ENCODE assay signal across 18 cellular contexts in the genomic region with DNA sequence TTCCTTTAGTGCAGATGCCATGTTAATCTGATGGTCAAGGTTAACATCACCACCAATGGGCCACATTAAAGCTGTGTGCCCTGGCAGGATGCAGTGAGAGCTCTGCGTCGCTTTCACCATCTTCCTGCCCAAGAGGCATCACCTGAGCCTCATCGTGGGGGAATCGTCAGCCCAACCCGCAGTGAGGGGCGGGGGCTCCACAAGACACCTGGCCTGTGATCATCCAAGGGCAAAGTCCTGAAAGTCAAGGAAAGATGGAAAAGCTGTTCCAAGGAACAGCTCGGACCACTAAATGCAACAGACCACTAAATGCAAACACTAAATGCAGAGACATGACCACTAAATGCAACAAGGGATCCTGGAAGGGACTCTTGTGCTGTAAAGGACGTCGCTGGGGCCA. TPM values are rescaled to one million over a fixed set of nuclear protein-coding genes. Genes with fewer than 3 reads are reported as not detected.
DNase-seq lines count a peak whose midpoint lies in the region; ATAC-seq and TF ChIP-seq lines count a peak whose summit lies in the region.
"Had no signal": no experiment of that assay in that cellular context is flagged by ENCODE, and none has a peak within 500 bp of the region (broad histone marks: within the 10 kb centered on the region; RNA-seq: fewer than 3 reads in every experiment).

No MANE protein-coding gene starts in this region.

- H3K36me3 Mint-ChIP-seq in activated T-helper 2 cell treated with anti-CD3 and anti-CD28 coated beads, Interferon-gamma antibody, Interleukin-2, Interleukin-4, amounts not matched to agents 10 μg/mL and 5 μg/mL and 100 μg/mL, durations not matched to agents 14 hours and 24 hours and 36 hours (ENCODE audit: low read depth) = no peaks in the 10 kb centered on the region

- H3K4me2 ChIP-seq in neuronal stem cell (ENCODE audit: insufficient read depth, low read length, poor library complexity, severe bottlenecking) = no peak overlapping the region
- H3K4me2 ChIP-seq: A549 had no signal

- no peak overlapping the region for H4K91ac ChIP-seq in neuronal stem cell (ENCODE audit: low read depth, low read length, poor library complexity)

- no peak overlapping the region for H3K9ac ChIP-seq in neuronal stem cell (ENCODE audit: low read depth, low read length, poor library complexity)

- H3K4me3 ChIP-seq in neuronal stem cell (ENCODE audit: low read length in 2 of 2) = peak overlapping the region in 1 of 2 donors; percentile 56
- no peak overlapping the region for H3K4me3 ChIP-seq in vagina
- H3K4me3 ChIP-seq: A549 had no signal

- peaks cover 3 to 7% of the 10 kb centered on the region in 2 donors for H3K9me3 ChIP-seq in neuronal stem cell (replicated peaks in 1 of 2; ENCODE audit: control insufficient read depth in 2 of 2, insufficient read depth in 1 of 2, low read depth in 1 of 2, low read length in 2 of 2)
- H3K9me3 ChIP-seq in vagina = no peaks in the 10 kb centered on the region
- H3K9me3 ChIP-seq: BE2C had no signal

- H3K79me1 ChIP-seq in neuronal stem cell (ENCODE audit: low read depth, low read length) = no peaks in the 10 kb centered on the region

- H3K9me3 Mint-ChIP-seq in activated T-helper 2 cell treated with anti-CD3 and anti-CD28 coated beads, Interferon-gamma antibody, Interleukin-2, Interleukin-4, amounts not matched to agents 10 μg/mL and 5 μg/mL and 100 μg/mL, durations not matched to agents 14 hours and 24 hours and 36 hours = no peaks in the 10 kb centered on the region

- no peak overlapping the region for H3K27ac ChIP-seq in neuronal stem cell (replicated peaks; ENCODE audit: low read length)
- no peak overlapping the region for H3K27ac ChIP-seq in vagina
- H3K27ac ChIP-seq: A549 had no signal

- no CpG with 5 or more reads among the region's 9 CpGs for WGBS in neuronal stem cell (ENCODE audit: extremely low coverage in 2 of 2, insufficient read length in 2 of 2, insufficient replicate concordance in 1 of 2), 2 donors

- no peak overlapping the region for H3K4me3 Mint-ChIP-seq in activated T-helper 2 cell treated with anti-CD3 and anti-CD28 coated beads, Interferon-gamma antibody, Interleukin-2, Interleukin-4, amounts not matched to agents 10 μg/mL and 5 μg/mL and 100 μg/mL, durations not matched to agents 14 hours and 24 hours and 36 hours (ENCODE audit: low read depth)

- no peak overlapping the region for H2BK15ac ChIP-seq in neuronal stem cell (ENCODE audit: low read length)

- no peak overlapping the region for H2AK5ac ChIP-seq in neuronal stem cell (ENCODE audit: low read depth, low read length)

- TF ChIP-seq POLR2A in vagina (IDR thresholded peaks at IDR 0.05) = no peak

- H3K27me3 Mint-ChIP-seq in activated T-helper 2 cell treated with anti-CD3 and anti-CD28 coated beads, Interferon-gamma antibody, Interleukin-2, Interleukin-4, amounts not matched to agents 10 μg/mL and 5 μg/mL and 100 μg/mL, durations not matched to agents 14 hours and 24 hours and 36 hours (ENCODE audit: low read depth) = peaks cover 28% of the 10 kb centered on the region

- peaks cover 0 to 5% of the 10 kb centered on the region in 2 donors for H3K4me1 ChIP-seq in neuronal stem cell (ENCODE audit: control insufficient read depth in 2 of 2, insufficient read depth in 1 of 2, low read depth in 1 of 2, low read length in 2 of 2)
- no peaks in the 10 kb centered on the region for H3K4me1 ChIP-seq in vagina
- H3K4me1 ChIP-seq: A549 had no signal

- no peak overlapping the region for H3K18ac ChIP-seq in neuronal stem cell (ENCODE audit: low read length)

- peaks cover 20% of the 10 kb centered on the region for H3K4me1 Mint-ChIP-seq in activated T-helper 2 cell treated with anti-CD3 and anti-CD28 coated beads, Interferon-gamma antibody, Interleukin-2, Interleukin-4, amounts not matched to agents 10 μg/mL and 5 μg/mL and 100 μg/mL, durations not matched to agents 14 hours and 24 hours and 36 hours (ENCODE audit: low read depth)

- H2BK5ac ChIP-seq in neuronal stem cell (ENCODE audit: low read length) = no peak overlapping the region

- H2BK12ac ChIP-seq in neuronal stem cell (ENCODE audit: low read length) = no peak overlapping the region

- DNase-seq in activated CD8-positive, alpha-beta memory T cell treated with anti-CD3 and anti-CD28 coated beads, Interleukin-2, amount 50 U/mL, for 48 hours = peak; percentile 43
- no peak for DNase-seq in activated CD8-positive, alpha-beta memory T cell treated with anti-CD3 and anti-CD28 coated beads, Interleukin-2, amount 50 U/mL, for 4 hours
- peak; percentile 7 for DNase-seq in activated T-helper 2 cell treated with anti-CD3 and anti-CD28 coated beads, Interferon-gamma antibody, Interleukin-2, Interleukin-4, amounts not matched to agents 10 μg/mL and 5 μg/mL and 100 μg/mL, durations not matched to agents 14 hours and 24 hours and 36 hours (ENCODE audit: low spot score)
- no peak for DNase-seq in neuronal stem cell (ENCODE audit: low spot score)
- DNase-seq in vagina (ENCODE audit: extremely low spot score in 2 of 2) = peak; percentile 37 to 55
- DNase-seq in NOMO-1 treated with DMSO at 0.1 percent for 48 hours (lab: John Stamatoyannopoulos, UW; ENCODE audit: unreplicated experiment) = no peak
- DNase-seq: BE2C, DMS53, GF-D8, MV-4-11, NCI-H1105 treated with DMSO at 0.1 percent for 48 hours, NCI-H2029 treated with DMSO at 0.1 percent for 48 hours, NCI-H226, NCI-H510A treated with DMSO at 0.1 percent for 48 hours, NCI-H748 treated with DMSO at 0.1 percent for 48 hours had no signal

- H3K27me3 ChIP-seq in neuronal stem cell (ENCODE audit: control insufficient read depth in 3 of 3, insufficient read depth in 3 of 3, low read depth in 1 of 3, low read length in 3 of 3) = no peaks in the 10 kb centered on the region
- H3K27me3 ChIP-seq in vagina = no peaks in the 10 kb centered on the region
- H3K27me3 ChIP-seq: BE2C had no signal

- H3K36me3 ChIP-seq in neuronal stem cell (replicated peaks in 1 of 2; ENCODE audit: control insufficient read depth in 2 of 2, insufficient read depth in 2 of 2, low read length in 2 of 2) (no peaks in the 10 kb centered on the region), vagina (no peaks in the 10 kb centered on the region)
- H3K36me3 ChIP-seq: BE2C had no signal

- no peak overlapping the region for H3K4ac ChIP-seq in neuronal stem cell (ENCODE audit: low read length)

- no peak overlapping the region for H2BK120ac ChIP-seq in neuronal stem cell (ENCODE audit: low read depth, low read length)

- no peak for TF ChIP-seq CTCF in vagina (IDR thresholded peaks at IDR 0.05)

- intact Hi-C loops in activated T-helper 2 cell treated with anti-CD3 and anti-CD28 coated beads, Interferon-gamma antibody, Interleukin-2, Interleukin-4, amounts not matched to agents 10 μg/mL and 5 μg/mL and 100 μg/mL, durations not matched to agents 14 hours and 24 hours and 36 hours (cut with micrococcal nuclease) = no loop called here
- intact Hi-C loops in vagina (cut with DNase I) = no loop called here

- H3K23ac ChIP-seq in neuronal stem cell (ENCODE audit: low read depth, low read length, poor library complexity) = peak overlapping the region; percentile 22

- ATAC-seq in HG02571 (IDR thresholded peaks at IDR 0.05; ENCODE audit: unreplicated experiment) = no peak
- ATAC-seq: A549, Panc1 had no signal

- no peak overlapping the region for H3K27ac Mint-ChIP-seq in activated T-helper 2 cell treated with anti-CD3 and anti-CD28 coated beads, Interferon-gamma antibody, Interleukin-2, Interleukin-4, amounts not matched to agents 10 μg/mL and 5 μg/mL and 100 μg/mL, durations not matched to agents 14 hours and 24 hours and 36 hours

- H2AFZ ChIP-seq in neuronal stem cell (ENCODE audit: low read length) = no peak overlapping the region

- H3K14ac ChIP-seq in neuronal stem cell (ENCODE audit: low read length) = no peak overlapping the region

- no peak overlapping the region for H4K8ac ChIP-seq in neuronal stem cell (ENCODE audit: low read depth, low read length)

RNA-seq across cellular contexts. Expression of a gene that starts 49.9 kb away (rescaled TPM):
- total RNA-seq in activated T-helper 2 cell treated with anti-CD3 and anti-CD28 coated beads, Interferon-gamma antibody, Interleukin-2, Interleukin-4, amounts not matched to agents 10 μg/mL and 5 μg/mL and 100 μg/mL, durations not matched to agents 14 hours and 24 hours and 36 hours = 62.2 and 65.6 TPM in 2 replicates
- polyA plus RNA-seq in neuronal stem cell (2013, experiment 1 of 2) = 6.2 TPM
- polyA plus RNA-seq in neuronal stem cell (2013, experiment 2 of 2) = 6.2 TPM
- total RNA-seq in vagina = 23.8 TPM

Comparison
In these comparisons a context has a peak if more than half of its experiments do, and no peak if none do; other contexts are left out.
1. DNase-seq: peak in activated CD8-positive, alpha-beta memory T cell treated with anti-CD3 and anti-CD28 coated beads, Interleukin-2, amount 50 U/mL, for 48 hours (single experiment), activated T-helper 2 cell treated with anti-CD3 and anti-CD28 coated beads, Interferon-gamma antibody, Interleukin-2, Interleukin-4, amounts not matched to agents 10 μg/mL and 5 μg/mL and 100 μg/mL, durations not matched to agents 14 hours and 24 hours and 36 hours (single experiment) and vagina (2 of 2); none in activated CD8-positive, alpha-beta memory T cell treated with anti-CD3 and anti-CD28 coated beads, Interleukin-2, amount 50 U/mL, for 4 hours (single experiment), neuronal stem cell (single experiment) and NOMO-1 treated with DMSO at 0.1 percent for 48 hours (single experiment).